In genomic region chr2:215401896-215402379, GRCh38 we compare ENCODE assay signal across 17 cellular contexts. TPM values are rescaled to one million over a fixed set of nuclear protein-coding genes. Genes with fewer than 3 reads are reported as not detected.
DNase-seq lines count a peak whose midpoint lies in the region; ATAC-seq and TF ChIP-seq lines count a peak whose summit lies in the region.
"Had no signal": no experiment of that assay in that cellular context is flagged by ENCODE, and none has a peak within 500 bp of the region (broad histone marks: within the 10 kb centered on the region; RNA-seq: fewer than 3 reads in every experiment).

No MANE protein-coding gene starts in this region.

- peak overlapping the region; percentile 36 to 73 (median 44) for H3K27ac ChIP-seq in sigmoid colon
- H3K27ac ChIP-seq: parathyroid adenoma had no signal

- DNase-seq in Daoy (ENCODE audit: low read depth): peak; percentile 86
- peak; percentile 4 for DNase-seq in NCI-H2171 (lab: John Stamatoyannopoulos, UW)
- DNase-seq in epidermal melanocyte (ENCODE audit: insufficient read length, low spot score): peak; percentile 29
- DNase-seq in sigmoid colon: no peak
- DNase-seq in SIG-M5 (lab: John Stamatoyannopoulos, UW): no peak
- no peak for DNase-seq in activated naive CD4-positive, alpha-beta T cell treated with anti-CD3 and anti-CD28 coated beads, Interleukin-2, amount 10 ng/mL, durations not matched to agents 7 days and 5 days
- no peak for DNase-seq in cardiac septum (ENCODE audit: low spot score)
- DNase-seq: activated CD4-positive, alpha-beta T cell treated with anti-CD3 and anti-CD28 coated beads for 4 hours; activated effector memory CD4-positive, alpha-beta T cell treated with anti-CD3 and anti-CD28 coated beads, Interleukin-2, amount 50 U/mL, for 16 hours; DMS153 had no signal

- no peak for ATAC-seq in GM21786 (IDR thresholded peaks at IDR 0.05; ENCODE audit: unreplicated experiment)
- ATAC-seq: K562 had no signal

- H3K36me3 ChIP-seq in sigmoid colon: peaks cover 34 to 93% (median 44%) of the 10 kb centered on the region in 4 donors

- no peak overlapping the region for H3K4me3 ChIP-seq in sigmoid colon
- H3K4me3 ChIP-seq: coronary artery, heart right ventricle, K562, SK-N-MC, tibial nerve had no signal

- peaks cover 0 to 66% (median 44%) of the 10 kb centered on the region in 4 donors for H3K4me1 ChIP-seq in sigmoid colon
- H3K4me1 ChIP-seq: parathyroid adenoma had no signal

- no peaks in the 10 kb centered on the region for H3K9me3 ChIP-seq in sigmoid colon
- H3K9me3 ChIP-seq: heart right ventricle, tibial nerve had no signal

- TF ChIP-seq CTCF in sigmoid colon (IDR thresholded peaks at IDR 0.05): no peak

- CTCF ChIA-PET in activated naive CD4-positive, alpha-beta T cell treated with anti-CD3 and anti-CD28 coated beads, Interleukin-2, amount 10 ng/mL, durations not matched to agents 7 days and 5 days (lab: Charles Lee): no interaction called here

- H3K4me1 Mint-ChIP-seq in activated naive CD4-positive, alpha-beta T cell treated with anti-CD3 and anti-CD28 coated beads, Interleukin-2, amount 10 ng/mL, durations not matched to agents 7 days and 5 days: no peaks in the 10 kb centered on the region

- TF ChIP-seq EP300 in sigmoid colon (IDR thresholded peaks at IDR 0.05): no peak

- H3K27me3 ChIP-seq in sigmoid colon: no peaks in the 10 kb centered on the region
- H3K27me3 ChIP-seq: heart right ventricle, tibial nerve had no signal

- H3K27me3 Mint-ChIP-seq in activated naive CD4-positive, alpha-beta T cell treated with anti-CD3 and anti-CD28 coated beads, Interleukin-2, amount 10 ng/mL, durations not matched to agents 7 days and 5 days: peaks cover 7% of the 10 kb centered on the region

- no peak overlapping the region for H3K4me3 Mint-ChIP-seq in activated naive CD4-positive, alpha-beta T cell treated with anti-CD3 and anti-CD28 coated beads, Interleukin-2, amount 10 ng/mL, durations not matched to agents 7 days and 5 days

- no peaks in the 10 kb centered on the region for H3K36me3 Mint-ChIP-seq in activated naive CD4-positive, alpha-beta T cell treated with anti-CD3 and anti-CD28 coated beads, Interleukin-2, amount 10 ng/mL, durations not matched to agents 7 days and 5 days

- WGBS in sigmoid colon, 2 donors: 50 to 76% methylated on average over 3 of the region's 3 CpGs

- H3K27ac Mint-ChIP-seq in activated naive CD4-positive, alpha-beta T cell treated with anti-CD3 and anti-CD28 coated beads, Interleukin-2, amount 10 ng/mL, durations not matched to agents 7 days and 5 days: no peak overlapping the region

- no peak for TF ChIP-seq POLR2A in sigmoid colon (IDR thresholded peaks at IDR 0.05)

- intact Hi-C loops in sigmoid colon (cut with DNase I): no loop called here
- intact Hi-C loops in cardiac septum (cut with DNase I): no loop called here

- no peaks in the 10 kb centered on the region for H3K9me3 Mint-ChIP-seq in activated naive CD4-positive, alpha-beta T cell treated with anti-CD3 and anti-CD28 coated beads, Interleukin-2, amount 10 ng/mL, durations not matched to agents 7 days and 5 days

RNA-seq across cellular contexts. Expression of gene FN1, which starts 33.9 kb away (rescaled TPM):
- 2,790 and 3,465 TPM in 2 replicates for total RNA-seq in Daoy (2014; rRNA removed; shearing (Covaris generic))
- 1,000 to 10,000 TPM in 2 of 4 donors, 100 to 1,000 TPM in 2; 671 to 3,059 (median 1,333) TPM for total RNA-seq in sigmoid colon
- 100 to 1,000 TPM in 1 of 3 donors, 10 to 100 TPM in 2; 13.6 to 140 (median 28.2) TPM for polyA plus RNA-seq in sigmoid colon
- total RNA-seq in cardiac septum: 339 TPM

Comparison
In these comparisons a context has a peak if more than half of its experiments do, and no peak if none do; other contexts are left out.
1. DNase-seq: peak in Daoy (single experiment), NCI-H2171 (single experiment) and epidermal melanocyte (single experiment); none in sigmoid colon (single experiment), SIG-M5 (single experiment), activated naive CD4-positive, alpha-beta T cell treated with anti-CD3 and anti-CD28 coated beads, Interleukin-2, amount 10 ng/mL, durations not matched to agents 7 days and 5 days (single experiment) and cardiac septum (single experiment).